In the genomic region with DNA sequence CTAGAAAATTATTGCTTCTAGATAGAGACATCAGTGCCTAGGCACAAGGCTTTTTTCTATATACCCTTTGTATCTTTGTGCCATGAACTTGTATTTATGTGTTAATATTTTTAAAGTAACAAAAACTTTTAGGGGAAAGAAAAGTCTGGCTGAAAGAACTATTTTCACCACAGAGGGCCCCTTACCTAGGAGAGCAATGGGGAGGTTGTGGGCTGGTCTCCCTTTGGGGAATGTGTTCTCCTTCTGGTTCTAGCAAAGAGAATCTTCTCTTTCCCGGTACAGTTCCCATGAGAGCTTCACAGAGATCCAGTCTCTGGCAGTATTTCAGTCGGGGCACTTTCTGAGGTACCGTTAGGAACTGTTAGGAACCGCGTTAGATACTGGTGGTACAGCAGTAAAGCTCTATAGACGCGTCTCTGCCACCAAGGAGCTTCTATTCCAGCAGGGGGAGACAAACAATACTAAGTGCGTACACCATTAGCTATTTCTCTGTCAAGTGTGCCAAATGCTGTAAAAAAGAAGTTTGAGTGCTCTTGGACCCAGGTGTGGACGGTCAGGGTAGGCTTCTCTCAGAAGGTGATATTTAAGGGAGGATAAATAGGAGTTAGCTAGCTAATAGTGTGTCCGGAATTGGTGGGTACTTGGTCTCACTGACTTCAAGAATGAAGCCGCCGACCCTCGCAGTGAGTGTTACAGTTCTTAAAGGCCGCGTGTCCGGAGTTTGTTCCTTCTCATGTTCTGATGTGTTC, we compare ENCODE assay signal across 9 cellular contexts. TPM values are rescaled to one million over a fixed set of nuclear protein-coding genes. Genes with fewer than 3 reads are reported as not detected.
A peak's percentile ranks its signal among the peaks of the same experiment; 100 is the strongest.
DNase-seq lines count a peak whose midpoint lies in the region; ATAC-seq and TF ChIP-seq lines count a peak whose summit lies in the region.
"Had no signal": no experiment of that assay in that cellular context is flagged by ENCODE, and none has a peak within 500 bp of the region (broad histone marks: within the 10 kb centered on the region; RNA-seq: fewer than 3 reads in every experiment).

No MANE protein-coding gene starts in this region.

- ATAC-seq in HG02610 (IDR thresholded peaks at IDR 0.05; ENCODE audit: unreplicated experiment) (peak; percentile 45), omental fat pad (ENCODE audit: low FRiP score) (peak; percentile 80), HG03045 (IDR thresholded peaks at IDR 0.05; ENCODE audit: unreplicated experiment) (no peak), HG03442 (IDR thresholded peaks at IDR 0.05; ENCODE audit: unreplicated experiment) (no peak)
- ATAC-seq in activated T-helper 17 cell treated with anti-CD3 and anti-CD28 coated beads, Interleukin-2, amount 50 U/mL, for 72 hours (replicated peaks): peak; percentile 88

- no peaks in the 10 kb centered on the region for H3K9me3 Mint-ChIP-seq in activated T-helper 17 cell treated with anti-CD3 and anti-CD28 coated beads, Interleukin-2, amount 50 U/mL, for 72 hours
- H3K9me3 Mint-ChIP-seq: T-helper 1 cell treated with Interleukin-12 subunit alpha and Interleukin-12 subunit beta and Interleukin-4 antibody, amounts not matched to agents 30 μg/mL and 1 μg/mL, for 36 hours had no signal

- H3K27me3 Mint-ChIP-seq in activated T-helper 17 cell treated with anti-CD3 and anti-CD28 coated beads, Interleukin-2, amount 50 U/mL, for 72 hours: peaks cover 13% of the 10 kb centered on the region

- peak; percentile 63 for DNase-seq in D341Med (ENCODE audit: low spot score)
- DNase-seq in NOMO-1 treated with dmso at 0.1 percent for 144 hours (lab: John Stamatoyannopoulos, UW; ENCODE audit: unreplicated experiment): peak; percentile 29
- DNase-seq in foreskin melanocyte: peak; percentile 54
- no peak for DNase-seq in omental fat pad (ENCODE audit: low spot score)

- H3K36me3 Mint-ChIP-seq in activated T-helper 17 cell treated with anti-CD3 and anti-CD28 coated beads, Interleukin-2, amount 50 U/mL, for 72 hours (ENCODE audit: low read depth): no peaks in the 10 kb centered on the region

- TF ChIP-seq CTCF in omental fat pad (IDR thresholded peaks at IDR 0.05): no peak

- peaks cover 5% of the 10 kb centered on the region for H3K4me1 Mint-ChIP-seq in activated T-helper 17 cell treated with anti-CD3 and anti-CD28 coated beads, Interleukin-2, amount 50 U/mL, for 72 hours

- H3K27ac Mint-ChIP-seq in activated T-helper 17 cell treated with anti-CD3 and anti-CD28 coated beads, Interleukin-2, amount 50 U/mL, for 72 hours: no peak overlapping the region
- H3K27ac Mint-ChIP-seq: T-helper 1 cell treated with Interleukin-12 subunit alpha and Interleukin-12 subunit beta and Interleukin-4 antibody, amounts not matched to agents 30 μg/mL and 1 μg/mL, for 36 hours had no signal

- H3K4me3 Mint-ChIP-seq in activated T-helper 17 cell treated with anti-CD3 and anti-CD28 coated beads, Interleukin-2, amount 50 U/mL, for 72 hours: no peak overlapping the region
- H3K4me3 Mint-ChIP-seq: T-helper 1 cell treated with Interleukin-12 subunit alpha and Interleukin-12 subunit beta and Interleukin-4 antibody, amounts not matched to agents 30 μg/mL and 1 μg/mL, for 36 hours had no signal

RNA-seq across cellular contexts. Expression of gene EPB42, which starts 4.6 kb away (rescaled TPM):
- total RNA-seq in activated T-helper 17 cell treated with anti-CD3 and anti-CD28 coated beads, Interleukin-2, amount 50 U/mL, for 72 hours: not detected
- 1 to 10 TPM in 3 of 4 donors, not detected in 1; 1.4 to 4.0 (median 3.0) TPM for total RNA-seq in omental fat pad

RNA-seq across cellular contexts. Expression of gene CCNDBP1, which starts 40.2 kb away (rescaled TPM):
- total RNA-seq in activated T-helper 17 cell treated with anti-CD3 and anti-CD28 coated beads, Interleukin-2, amount 50 U/mL, for 72 hours: 10 to 100 TPM; 63.1 to 66.8 TPM
- 100 to 1,000 TPM in 1 of 4 donors, 10 to 100 TPM in 3; 70.0 to 126 (median 78.3) TPM for total RNA-seq in omental fat pad

RNA-seq across cellular contexts. Expression of gene TGM5, which starts 41.4 kb away (rescaled TPM):
- under 1 TPM; 0.48 to 0.61 TPM for total RNA-seq in activated T-helper 17 cell treated with anti-CD3 and anti-CD28 coated beads, Interleukin-2, amount 50 U/mL, for 72 hours
- 1 to 10 TPM in 1 of 4 donors, under 1 TPM in 2, not detected in 1; 0.28 to 5.0 (median 0.94) TPM for total RNA-seq in omental fat pad

Comparison
In these comparisons a context has a peak if more than half of its experiments do, and no peak if none do; other contexts are left out.
1. ATAC-seq: peak in HG02610 (single experiment), activated T-helper 17 cell treated with anti-CD3 and anti-CD28 coated beads, Interleukin-2, amount 50 U/mL, for 72 hours (single experiment) and omental fat pad (single experiment); none in HG03045 (single experiment) and HG03442 (single experiment).